In genomic region chr7:158392251-158392650, GRCh38 we compare ENCODE assay signal across 21 cellular contexts.
"Had no signal": no experiment of that assay in that cellular context is flagged by ENCODE, and none has a peak within 500 bp of the region (broad histone marks: within the 10 kb centered on the region; RNA-seq: fewer than 3 reads in every experiment).

No MANE protein-coding gene starts in this region.

- FAIRE-seq: endometrium, frontal cortex, islet of Langerhans, keratinocyte had no signal

- H3K9me3 ChIP-seq: colonic mucosa, esophagus muscularis mucosa, gastroesophageal sphincter, heart right ventricle, left lung had no signal

- H3K27ac ChIP-seq: colonic mucosa, esophagus muscularis mucosa, foreskin keratinocyte, gastroesophageal sphincter, heart right ventricle, left lung had no signal

- H3K4me3 ChIP-seq: colonic mucosa, esophagus muscularis mucosa, gastroesophageal sphincter, heart right ventricle, left lung, lung had no signal

- ATAC-seq: effector memory CD8-positive, alpha-beta T cell; foreskin keratinocyte; gastroesophageal sphincter; left cardiac atrium; left lung; left ventricle myocardium superior had no signal

- DNase-seq: colonic mucosa; cortex of kidney; effector CD4-positive, alpha-beta T cell; effector memory CD8-positive, alpha-beta T cell; endodermal cell; foreskin keratinocyte; heart right ventricle; hippocampal formation; mammary epithelial cell; mesendoderm; midbrain had no signal

- H3K36me3 ChIP-seq: colonic mucosa, esophagus muscularis mucosa, gastroesophageal sphincter, heart right ventricle, left lung had no signal

- H3K4me1 ChIP-seq: esophagus muscularis mucosa, foreskin keratinocyte, gastroesophageal sphincter, heart right ventricle, left lung had no signal

- H3K27me3 ChIP-seq: colonic mucosa, foreskin keratinocyte had no signal
